In the genomic region with DNA sequence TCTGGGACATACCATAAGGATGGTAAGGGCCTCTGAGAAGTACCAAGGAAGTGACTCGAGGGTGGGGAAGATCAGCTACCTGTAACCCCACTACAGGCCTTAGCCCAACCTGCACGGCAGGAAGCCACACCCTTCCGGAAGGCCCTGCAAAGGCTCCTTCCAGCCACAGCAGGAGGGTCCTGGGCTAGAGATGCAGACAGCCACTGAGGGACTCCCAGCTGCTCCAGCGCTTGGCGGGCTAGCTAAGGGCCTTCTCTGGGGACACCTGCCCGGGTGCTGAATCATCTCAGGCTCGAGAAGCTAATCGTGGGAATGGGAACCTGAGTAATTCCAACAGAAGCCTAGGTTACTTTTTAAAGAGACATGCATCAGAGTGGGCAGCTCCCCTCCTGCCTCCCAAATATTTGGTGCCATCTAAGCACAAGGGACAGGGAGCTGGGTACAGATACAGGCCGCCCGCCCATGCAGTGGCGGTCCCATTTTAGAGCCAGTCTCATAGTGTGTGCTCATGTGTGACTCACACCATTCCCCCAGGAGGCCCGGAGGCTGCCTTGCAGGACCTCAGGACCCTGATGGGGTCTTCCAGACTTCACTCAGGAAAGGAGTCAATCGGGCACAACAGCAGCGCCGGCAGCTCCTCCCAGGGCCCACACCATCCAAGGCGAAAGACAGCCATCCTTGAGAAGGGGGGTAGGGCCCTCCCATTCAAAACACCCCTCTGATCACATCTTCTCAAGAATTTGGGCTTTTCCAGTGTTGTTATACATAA, we compare ENCODE assay signal across 9 cellular contexts. TPM values are rescaled to one million over a fixed set of nuclear protein-coding genes. Genes with fewer than 3 reads are reported as not detected.
DNase-seq lines count a peak whose midpoint lies in the region; ATAC-seq and TF ChIP-seq lines count a peak whose summit lies in the region.
"Had no signal": no experiment of that assay in that cellular context is flagged by ENCODE, and none has a peak within 500 bp of the region (broad histone marks: within the 10 kb centered on the region; RNA-seq: fewer than 3 reads in every experiment).

No MANE protein-coding gene starts in this region.

- no peak overlapping the region for H4K8ac ChIP-seq in neuronal stem cell (ENCODE audit: low read depth, low read length)

- H2BK15ac ChIP-seq in neuronal stem cell (ENCODE audit: low read length): no peak overlapping the region

- H3K79me2 ChIP-seq in OCI-LY1 (ENCODE audit: insufficient read depth, low read length): peaks cover 84% of the 10 kb centered on the region

- no peaks in the 10 kb centered on the region for H3F3A ChIP-seq in OCI-LY1 (ENCODE audit: insufficient read depth, low read length)

- H3K27ac ChIP-seq in BLaER1 treated with 17β-estradiol and CSF1 and Interleukin-3, amounts not matched to agents 10 nM and 100 nM: peak overlapping the region in 9 of 11 experiments; percentile 55 to 85 (median 62); a peak in 18 of 22 replicates
- peak overlapping the region; percentile 72 for H3K27ac ChIP-seq in OCI-LY1 (ENCODE audit: low read depth, low read length, poor library complexity, severe bottlenecking)
- H3K27ac ChIP-seq in neuronal stem cell (replicated peaks; ENCODE audit: low read length): no peak overlapping the region

- WGBS in neuronal stem cell (ENCODE audit: extremely low coverage in 2 of 2, insufficient read length in 2 of 2, insufficient replicate concordance in 1 of 2), 2 donors: no CpG with 5 or more reads among the region's 16 CpGs

- H3K23ac ChIP-seq in neuronal stem cell (ENCODE audit: low read depth, low read length, poor library complexity): no peak overlapping the region

- H4K20me1 ChIP-seq in BLaER1 treated with 17β-estradiol and CSF1 and Interleukin-3, amounts not matched to agents 10 nM and 100 nM: peaks cover 99 to 100% (median 100%) of the 10 kb centered on the region in 11 experiments
- no peaks in the 10 kb centered on the region for H4K20me1 ChIP-seq in OCI-LY1 (ENCODE audit: insufficient read depth, low read length)

- no peaks in the 10 kb centered on the region for H3K27me3 ChIP-seq in BLaER1 treated with 17β-estradiol and CSF1 and Interleukin-3, amounts not matched to agents 10 nM and 100 nM
- no peaks in the 10 kb centered on the region for H3K27me3 ChIP-seq in OCI-LY1 (ENCODE audit: insufficient read depth, low read length)
- H3K27me3 ChIP-seq in neuronal stem cell (ENCODE audit: control insufficient read depth in 3 of 3, insufficient read depth in 3 of 3, low read depth in 1 of 3, low read length in 3 of 3): no peaks in the 10 kb centered on the region

- H2BK12ac ChIP-seq in neuronal stem cell (ENCODE audit: low read length): no peak overlapping the region

- H3K4me2 ChIP-seq in BLaER1 treated with 17β-estradiol and CSF1 and Interleukin-3, amounts not matched to agents 10 nM and 100 nM: peak overlapping the region; percentile 78 to 100 (median 98)
- peak overlapping the region; percentile 29 for H3K4me2 ChIP-seq in OCI-LY1 (ENCODE audit: low read length)
- no peak overlapping the region for H3K4me2 ChIP-seq in neuronal stem cell (ENCODE audit: insufficient read depth, low read length, poor library complexity, severe bottlenecking)

- TF ChIP-seq CTCF in OCI-LY1 (IDR thresholded peaks at IDR 0.05; ENCODE audit: low read length): no peak
- no peak for TF ChIP-seq CTCF in GM20000 (IDR thresholded peaks at IDR 0.05; ENCODE audit: extremely low read depth, missing control alignments)

- H3K9me3 ChIP-seq in BLaER1 treated with 17β-estradiol and CSF1 and Interleukin-3, amounts not matched to agents 10 nM and 100 nM (replicated peaks in 1 of 11): no peaks in the 10 kb centered on the region
- H3K9me3 ChIP-seq in OCI-LY1 (ENCODE audit: low read length): no peaks in the 10 kb centered on the region
- peaks cover 1 to 3% of the 10 kb centered on the region in 2 donors for H3K9me3 ChIP-seq in neuronal stem cell (replicated peaks in 1 of 2; ENCODE audit: control insufficient read depth in 2 of 2, insufficient read depth in 1 of 2, low read depth in 1 of 2, low read length in 2 of 2)

- peak overlapping the region; percentile 15 to 100 (median 47); a peak in 18 of 20 replicates for H3K4me3 ChIP-seq in BLaER1 treated with 17β-estradiol and CSF1 and Interleukin-3, amounts not matched to agents 10 nM and 100 nM
- H3K4me3 ChIP-seq in OCI-LY1 (ENCODE audit: low read depth, low read length, poor library complexity, severe bottlenecking) (peak overlapping the region; percentile 15), neuronal stem cell (ENCODE audit: low read length in 2 of 2) (no peak overlapping the region)

- no peak overlapping the region for H3K14ac ChIP-seq in neuronal stem cell (ENCODE audit: low read length)

- H2AK5ac ChIP-seq in neuronal stem cell (ENCODE audit: low read depth, low read length): peak overlapping the region; percentile 36

- no peak for ATAC-seq in GM18873 (IDR thresholded peaks at IDR 0.05; ENCODE audit: low FRiP score, unreplicated experiment)
- no peak for ATAC-seq in HG02870 (IDR thresholded peaks at IDR 0.05; ENCODE audit: unreplicated experiment)

- peaks cover 8% of the 10 kb centered on the region for H3K79me1 ChIP-seq in neuronal stem cell (ENCODE audit: low read depth, low read length)

- H3K18ac ChIP-seq in neuronal stem cell (ENCODE audit: low read length): peak overlapping the region; percentile 74

- peak overlapping the region; percentile 38 to 100 (median 63); a peak in 19 of 22 replicates for H3K9ac ChIP-seq in BLaER1 treated with 17β-estradiol and CSF1 and Interleukin-3, amounts not matched to agents 10 nM and 100 nM
- H3K9ac ChIP-seq in OCI-LY1 (ENCODE audit: low read length) (no peak overlapping the region; the same call in 1 of the 2 replicates), neuronal stem cell (ENCODE audit: low read depth, low read length, poor library complexity) (no peak overlapping the region)

- no peak overlapping the region for H2BK120ac ChIP-seq in neuronal stem cell (ENCODE audit: low read depth, low read length)

- no peak overlapping the region for H3K4ac ChIP-seq in neuronal stem cell (ENCODE audit: low read length)

- peak; percentile 71 for DNase-seq in central memory CD4-positive, alpha-beta T cell
- DNase-seq in neuronal stem cell (ENCODE audit: low spot score) (no peak), GM20000 (ENCODE audit: low spot score) (no peak), HT-29 (ENCODE audit: low spot score) (no peak)
- DNase-seq: NCI-H2029 had no signal

- H4K91ac ChIP-seq in neuronal stem cell (ENCODE audit: low read depth, low read length, poor library complexity): no peak overlapping the region

- H3K36me3 ChIP-seq in BLaER1 treated with 17β-estradiol and CSF1 and Interleukin-3, amounts not matched to agents 10 nM and 100 nM: peaks cover 10 to 100% (median 86%) of the 10 kb centered on the region in 11 experiments
- peaks cover 36% of the 10 kb centered on the region for H3K36me3 ChIP-seq in OCI-LY1 (ENCODE audit: insufficient read depth, low read length)
- peaks cover 11 to 43% of the 10 kb centered on the region in 2 donors for H3K36me3 ChIP-seq in neuronal stem cell (replicated peaks in 1 of 2; ENCODE audit: control insufficient read depth in 2 of 2, insufficient read depth in 2 of 2, low read length in 2 of 2)

- no peaks in the 10 kb centered on the region for H3K9me2 ChIP-seq in OCI-LY1 (ENCODE audit: low read depth, low read length)

- peaks cover 95 to 100% (median 98%) of the 10 kb centered on the region in 10 experiments for H3K4me1 ChIP-seq in BLaER1 treated with 17β-estradiol and CSF1 and Interleukin-3, amounts not matched to agents 10 nM and 100 nM
- peaks cover 77% of the 10 kb centered on the region for H3K4me1 ChIP-seq in OCI-LY1 (ENCODE audit: insufficient read depth, low read length, severe bottlenecking)
- H3K4me1 ChIP-seq in neuronal stem cell (ENCODE audit: control insufficient read depth in 2 of 2, insufficient read depth in 1 of 2, low read depth in 1 of 2, low read length in 2 of 2): peaks cover 3 to 6% of the 10 kb centered on the region in 2 donors

- no peak overlapping the region for H2BK5ac ChIP-seq in neuronal stem cell (ENCODE audit: low read length)

- H2AFZ ChIP-seq in OCI-LY1 (ENCODE audit: low read length): no peak overlapping the region
- H2AFZ ChIP-seq in neuronal stem cell (ENCODE audit: low read length): no peak overlapping the region

RNA-seq across cellular contexts. Expression of gene MYH9, which starts 8.0 kb away (rescaled TPM):
- 60.4 TPM for polyA plus RNA-seq in neuronal stem cell (2013, experiment 1 of 2)
- 59.3 TPM for polyA plus RNA-seq in neuronal stem cell (2013, experiment 2 of 2)
- 258 and 259 TPM in 2 replicates for total RNA-seq in HT-29 (2014; rRNA removed; shearing (Covaris generic))

Comparison
In these comparisons a context has a peak if more than half of its experiments do, and no peak if none do; other contexts are left out.
1. H3K4me3 ChIP-seq: peak in BLaER1 treated with 17β-estradiol and CSF1 and Interleukin-3, amounts not matched to agents 10 nM and 100 nM (10 of 10) and OCI-LY1 (single experiment); none in neuronal stem cell (0 of 2).
2. H3K9ac ChIP-seq: peak in BLaER1 treated with 17β-estradiol and CSF1 and Interleukin-3, amounts not matched to agents 10 nM and 100 nM (11 of 11); none in OCI-LY1 (single experiment) and neuronal stem cell (single experiment).